Comparison of ENCODE assay signal across 18 cellular contexts in the genomic region with DNA sequence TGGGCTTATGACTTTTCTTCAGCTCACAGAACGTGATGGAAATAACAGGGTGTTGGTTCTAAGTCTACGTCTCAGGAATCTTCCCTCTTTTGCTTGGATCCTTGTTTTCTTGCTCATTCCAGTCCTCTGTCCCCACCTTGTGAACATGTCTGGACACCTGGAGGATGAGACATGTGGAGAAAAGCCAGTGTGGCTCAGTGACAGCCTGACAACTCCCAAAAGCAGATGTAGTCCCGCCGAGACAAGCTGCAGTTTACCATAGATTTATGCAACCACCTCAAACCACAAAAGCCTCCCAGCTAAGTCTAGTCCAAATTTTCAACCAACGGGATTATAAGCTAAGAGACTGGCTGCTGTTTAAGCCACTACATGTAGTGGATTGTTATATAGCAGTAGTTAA.
DNase-seq lines count a peak whose midpoint lies in the region; ATAC-seq and TF ChIP-seq lines count a peak whose summit lies in the region.
"Had no signal": no experiment of that assay in that cellular context is flagged by ENCODE, and none has a peak within 500 bp of the region (broad histone marks: within the 10 kb centered on the region; RNA-seq: fewer than 3 reads in every experiment).

No MANE protein-coding gene starts in this region.

- TF ChIP-seq POLR2A in NB4 (IDR thresholded peaks at IDR 0.05; ENCODE audit: extremely low read depth, insufficient read length), result no peak
- TF ChIP-seq POLR2A in stomach (IDR thresholded peaks at IDR 0.05), result no peak

- no peaks in the 10 kb centered on the region for H3F3A ChIP-seq in Loucy (ENCODE audit: low read depth)

- no peak overlapping the region for H3K27ac Mint-ChIP-seq in CD8-positive, alpha-beta memory T cell
- H3K27ac Mint-ChIP-seq: T-helper 2 cell treated with Interferon-gamma antibody and Interleukin-4, amounts not matched to agents 5 μg/mL and 100 μg/mL, for 36 hours had no signal

- ATAC-seq in GM19035 (IDR thresholded peaks at IDR 0.05; ENCODE audit: unreplicated experiment) (no peak), GM18861 (IDR thresholded peaks at IDR 0.05; ENCODE audit: unreplicated experiment) (no peak)

- no peaks in the 10 kb centered on the region for H4K20me1 ChIP-seq in Loucy (ENCODE audit: insufficient read depth, low read length, poor library complexity, severe bottlenecking)

- H3K9me2 ChIP-seq in Loucy (replicated peaks; ENCODE audit: low read depth, low read length), result no peaks in the 10 kb centered on the region

- 0 out of 2 replicates have a peak, but pooled peaks cover 3% of the 10 kb centered on the region for H3K9me3 ChIP-seq in Loucy (ENCODE audit: insufficient read depth, low read depth, low read length)
- H3K9me3 ChIP-seq in stomach, result no peaks in the 10 kb centered on the region
- no peaks in the 10 kb centered on the region for H3K9me3 ChIP-seq in CD8-positive, alpha-beta memory T cell (ENCODE audit: low read length)
- H3K9me3 ChIP-seq: HAP-1 had no signal

- intact Hi-C loops in stomach (cut with DNase I; ENCODE audit: low total_unique reads), result no loop called here

- no peaks in the 10 kb centered on the region for H3K27me3 ChIP-seq in Loucy (ENCODE audit: insufficient read depth, low read length, poor library complexity, severe bottlenecking)
- H3K27me3 ChIP-seq in stomach, result no peaks in the 10 kb centered on the region
- H3K27me3 ChIP-seq in CD8-positive, alpha-beta memory T cell (ENCODE audit: insufficient read depth, low read length, poor library complexity, severe bottlenecking), result no peaks in the 10 kb centered on the region

- peak overlapping the region; percentile 8 for H3K9ac ChIP-seq in Loucy (ENCODE audit: low read depth, low read length, poor library complexity, severe bottlenecking)

- DNase-seq in NB4 (ENCODE audit: low read depth) (peak; percentile 71), SKM-1 (lab: John Stamatoyannopoulos, UW; ENCODE audit: unreplicated experiment) (peak; percentile 68), islet precursor cell (peak; percentile 52), stomach (no peak)
- no peak for DNase-seq in CD8-positive, alpha-beta memory T cell
- DNase-seq: ACHN, C1 segment of cervical spinal cord, DMS 273 treated with DMSO at 0.1 percent for 48 hours, DND-41, Kasumi-1, NCI-H1417 treated with DMSO at 0.1 percent for 48 hours, NCI-H187 treated with DMSO at 0.1 percent for 48 hours, NCI-H345 had no signal

- no peaks in the 10 kb centered on the region for H3K79me2 ChIP-seq in Loucy (ENCODE audit: insufficient read depth, low read length)

- TF ChIP-seq CTCF in Loucy (conservative IDR thresholded peaks at IDR 0.05; ENCODE audit: low read length), result no peak
- no peak for TF ChIP-seq CTCF in NB4 (IDR thresholded peaks at IDR 0.05; ENCODE audit: low read depth, low read length)
- TF ChIP-seq CTCF in stomach (IDR thresholded peaks at IDR 0.05), result no peak

- peak overlapping the region; percentile 54 for H2AFZ ChIP-seq in Loucy (ENCODE audit: low read length)

- no peak overlapping the region for H3K4me3 ChIP-seq in Loucy (ENCODE audit: low read length, poor library complexity, severe bottlenecking)
- H3K4me3 ChIP-seq in NB4 (ENCODE audit: low read depth, low read length), result no peak overlapping the region
- no peak overlapping the region for H3K4me3 ChIP-seq in stomach
- no peak overlapping the region for H3K4me3 ChIP-seq in CD8-positive, alpha-beta memory T cell (ENCODE audit: low read length)
- H3K4me3 ChIP-seq: HAP-1 had no signal

- no peak overlapping the region for H3K27ac ChIP-seq in stomach
- H3K27ac ChIP-seq in CD8-positive, alpha-beta memory T cell (ENCODE audit: low read depth, low read length), result no peak overlapping the region

- H3K4me1 Mint-ChIP-seq in CD8-positive, alpha-beta memory T cell, result no peaks in the 10 kb centered on the region

- H3K9me3 Mint-ChIP-seq in CD8-positive, alpha-beta memory T cell, result no peaks in the 10 kb centered on the region
- H3K9me3 Mint-ChIP-seq: T-helper 2 cell treated with Interferon-gamma antibody and Interleukin-4, amounts not matched to agents 5 μg/mL and 100 μg/mL, for 36 hours had no signal

- H3K4me1 ChIP-seq in Loucy (ENCODE audit: insufficient read depth, low read length, poor library complexity, severe bottlenecking) (peaks cover 29% of the 10 kb centered on the region), stomach (no peaks in the 10 kb centered on the region)
- no peaks in the 10 kb centered on the region for H3K4me1 ChIP-seq in CD8-positive, alpha-beta memory T cell (ENCODE audit: insufficient read depth, low read length)
- H3K4me1 ChIP-seq: HAP-1 had no signal

- H3K36me3 Mint-ChIP-seq in CD8-positive, alpha-beta memory T cell, result no peaks in the 10 kb centered on the region

- no peaks in the 10 kb centered on the region for H3K27me3 Mint-ChIP-seq in CD8-positive, alpha-beta memory T cell

- H3K36me3 ChIP-seq in Loucy (ENCODE audit: insufficient read depth, low read length) (no peaks in the 10 kb centered on the region), stomach (no peaks in the 10 kb centered on the region)
- no peaks in the 10 kb centered on the region for H3K36me3 ChIP-seq in CD8-positive, alpha-beta memory T cell (ENCODE audit: insufficient read depth, low read length)
- H3K36me3 ChIP-seq: HAP-1 had no signal

- no peak overlapping the region for H3K4me3 Mint-ChIP-seq in CD8-positive, alpha-beta memory T cell
- H3K4me3 Mint-ChIP-seq: T-helper 2 cell treated with Interferon-gamma antibody and Interleukin-4, amounts not matched to agents 5 μg/mL and 100 μg/mL, for 36 hours had no signal

- no peak overlapping the region for H3K4me2 ChIP-seq in Loucy (ENCODE audit: low read depth, low read length, poor library complexity, severe bottlenecking)

- CTCF ChIA-PET in CD8-positive, alpha-beta memory T cell (lab: Charles Lee), result no interaction called here

- POLR2A ChIA-PET in CD8-positive, alpha-beta memory T cell (lab: Charles Lee), result no interaction called here

- no peak for TF ChIP-seq EP300 in stomach (IDR thresholded peaks at IDR 0.05)

- WGBS in stomach, 5 donors, result 35 to 59% (median 52%) methylated on average over 5 of the region's 5 CpGs

Comparison
In these comparisons a context has a peak if more than half of its experiments do, and no peak if none do; other contexts are left out.
1. DNase-seq: peak in NB4 (single experiment), SKM-1 (single experiment) and islet precursor cell (single experiment); none in stomach (single experiment) and CD8-positive, alpha-beta memory T cell (0 of 5).